ENCODE assay signal across 11 cellular contexts in genomic region chr5:139696167-139696893, GRCh38. TPM values are rescaled to one million over a fixed set of nuclear protein-coding genes. Genes with fewer than 3 reads are reported as not detected.
DNase-seq lines count a peak whose midpoint lies in the region; FAIRE-seq and TF ChIP-seq lines count a peak whose summit lies in the region.
"Had no signal": no experiment of that assay in that cellular context is flagged by ENCODE, and none has a peak within 500 bp of the region (broad histone marks: within the 10 kb centered on the region; RNA-seq: fewer than 3 reads in every experiment).

No MANE protein-coding gene starts in this region.

- H3K27ac ChIP-seq in astrocyte (ENCODE audit: low read depth, low read length) (peak overlapping the region; percentile 92), mesenchymal stem cell (ENCODE audit: low read length, poor library complexity, severe bottlenecking) (peak overlapping the region; percentile 96), tibial artery (peak overlapping the region; percentile 90 to 93)
- H3K27ac ChIP-seq: neutrophil had no signal

- peak overlapping the region; percentile 1 to 87 for H3K4ac ChIP-seq in mesenchymal stem cell (ENCODE audit: low read depth in 1 of 2, low read length in 2 of 2)

- H2BK15ac ChIP-seq in mesenchymal stem cell (ENCODE audit: low read depth, poor library complexity, severe bottlenecking) = peak overlapping the region; percentile 30

- no peaks in the 10 kb centered on the region for H3K79me2 ChIP-seq in astrocyte (ENCODE audit: insufficient read depth, low read length)

- H2AK5ac ChIP-seq in mesenchymal stem cell (ENCODE audit: low read length, severe bottlenecking) = peak overlapping the region; percentile 59

- peak overlapping the region; percentile 69 for H2BK120ac ChIP-seq in mesenchymal stem cell (ENCODE audit: low read depth, low read length)

- peak overlapping the region; percentile 86 for H4K91ac ChIP-seq in mesenchymal stem cell (ENCODE audit: low read length)

- FAIRE-seq in astrocyte (lab: Jason Lieb, UNC) = no peak

- peak overlapping the region; percentile 89 for H3K9ac ChIP-seq in astrocyte (ENCODE audit: low read length)
- H3K9ac ChIP-seq in mesenchymal stem cell (ENCODE audit: low read length) = peak overlapping the region; percentile 87

- peaks cover 63% of the 10 kb centered on the region for H3K4me1 ChIP-seq in astrocyte (ENCODE audit: insufficient read depth, low read length)
- peaks cover 71% of the 10 kb centered on the region for H3K4me1 ChIP-seq in mesenchymal stem cell (ENCODE audit: control insufficient read depth, insufficient read depth, low read depth, low read length)
- peaks cover 4 to 40% (median 36%) of the 10 kb centered on the region in 4 donors for H3K4me1 ChIP-seq in tibial artery

- no peaks in the 10 kb centered on the region for H3K9me3 ChIP-seq in astrocyte (ENCODE audit: insufficient read depth, low read depth, low read length)
- H3K9me3 ChIP-seq in mesenchymal stem cell (ENCODE audit: control insufficient read depth, low read length) = no peaks in the 10 kb centered on the region
- no peaks in the 10 kb centered on the region for H3K9me3 ChIP-seq in tibial artery
- H3K9me3 ChIP-seq: neutrophil had no signal

- peak overlapping the region; percentile 58 for H4K8ac ChIP-seq in mesenchymal stem cell (ENCODE audit: low read length)

- no peaks in the 10 kb centered on the region for H4K20me1 ChIP-seq in astrocyte (ENCODE audit: insufficient read depth, low read length)

- TF ChIP-seq CTCF in astrocyte (IDR thresholded peaks at IDR 0.05; ENCODE audit: insufficient read depth, low read depth, low read length) = no peak
- TF ChIP-seq CTCF in tibial artery (IDR thresholded peaks at IDR 0.05) = no peak

- peak overlapping the region; percentile 57 for H3K4me3 Mint-ChIP-seq in activated T-cell treated with anti-CD3 and anti-CD28 coated beads, Interleukin-2, amount 50 U/mL, for 24 hours
- H3K4me3 Mint-ChIP-seq in astrocyte (ENCODE audit: unreplicated experiment) = peak overlapping the region; percentile 45

- peak overlapping the region; percentile 66 for H3K27ac Mint-ChIP-seq in activated T-cell treated with anti-CD3 and anti-CD28 coated beads, Interleukin-2, amount 50 U/mL, for 24 hours
- H3K27ac Mint-ChIP-seq in astrocyte (ENCODE audit: unreplicated experiment) = peak overlapping the region; percentile 99

- H2BK12ac ChIP-seq in mesenchymal stem cell (ENCODE audit: low read length in 2 of 2) = peak overlapping the region; percentile 65 to 84

- H3K79me1 ChIP-seq in mesenchymal stem cell (replicated peaks; ENCODE audit: low read length, poor library complexity, severe bottlenecking) = peaks cover 3% of the 10 kb centered on the region

- no peaks in the 10 kb centered on the region for H3K9me3 Mint-ChIP-seq in activated T-cell treated with anti-CD3 and anti-CD28 coated beads, Interleukin-2, amount 50 U/mL, for 24 hours
- H3K9me3 Mint-ChIP-seq in astrocyte (ENCODE audit: unreplicated experiment) = no peaks in the 10 kb centered on the region

- H3K4me2 ChIP-seq in astrocyte (ENCODE audit: low read length) (peak overlapping the region; percentile 84), mesenchymal stem cell (ENCODE audit: low read length, poor library complexity, severe bottlenecking) (peak overlapping the region; percentile 4)

- no peak for DNase-seq in activated T-cell treated with anti-CD3 and anti-CD28 coated beads, Interleukin-2, amount 50 U/mL, for 24 hours
- DNase-seq in activated T-cell treated with anti-CD3 and anti-CD28 coated beads for 4 hours (no peak), astrocyte (ENCODE audit: low read depth) (no peak), mesenchymal stem cell (no peak), tibial artery (no peak), globus pallidus (ENCODE audit: low spot score) (no peak), NCI-H1930 (lab: John Stamatoyannopoulos, UW) (no peak)
- DNase-seq in activated effector memory CD4-positive, alpha-beta T cell treated with Interleukin-2 at 50 U/mL for 16 hours = no peak
- DNase-seq: activated gamma-delta T cell, NCI-H2029 had no signal

- no peaks in the 10 kb centered on the region for H3K36me3 Mint-ChIP-seq in activated T-cell treated with anti-CD3 and anti-CD28 coated beads, Interleukin-2, amount 50 U/mL, for 24 hours (ENCODE audit: low read depth)
- H3K36me3 Mint-ChIP-seq in astrocyte (ENCODE audit: low read depth, unreplicated experiment) = peaks cover 4% of the 10 kb centered on the region

- H3K18ac ChIP-seq in mesenchymal stem cell (ENCODE audit: low read depth in 1 of 2, low read length in 2 of 2) = peak overlapping the region; percentile 87 to 98

- 33% methylated on average over 20 of the region's 21 CpGs for WGBS in mesenchymal stem cell

- H3K23ac ChIP-seq in mesenchymal stem cell (ENCODE audit: low read length in 2 of 2) = peak overlapping the region in 1 of 2 experiments; percentile 14

- no peaks in the 10 kb centered on the region for H3K27me3 ChIP-seq in astrocyte (ENCODE audit: insufficient read depth, low read length)
- H3K27me3 ChIP-seq in mesenchymal stem cell (ENCODE audit: control insufficient read depth in 1 of 2, insufficient read depth in 1 of 2, low read length in 2 of 2) = no peaks in the 10 kb centered on the region
- H3K27me3 ChIP-seq in tibial artery = no peaks in the 10 kb centered on the region

- no peak overlapping the region for H3K4me3 ChIP-seq in astrocyte (ENCODE audit: insufficient read depth, low read depth, low read length)
- H3K4me3 ChIP-seq in mesenchymal stem cell (ENCODE audit: insufficient read depth in 1 of 2, low read depth in 1 of 2, low read length in 2 of 2) = peak overlapping the region in 1 of 2 experiments; percentile 57
- H3K4me3 ChIP-seq in tibial artery = peak overlapping the region; percentile 49 to 62

- H3K27me3 Mint-ChIP-seq in activated T-cell treated with anti-CD3 and anti-CD28 coated beads, Interleukin-2, amount 50 U/mL, for 24 hours = peaks cover 25% of the 10 kb centered on the region
- H3K27me3 Mint-ChIP-seq in astrocyte (ENCODE audit: low read depth, unreplicated experiment) = no peaks in the 10 kb centered on the region

- H3K36me3 ChIP-seq in astrocyte (ENCODE audit: insufficient read depth, low read length) = no peaks in the 10 kb centered on the region
- peaks cover 0 to 21% of the 10 kb centered on the region in 2 experiments for H3K36me3 ChIP-seq in mesenchymal stem cell (ENCODE audit: control insufficient read depth in 1 of 2, insufficient read depth in 2 of 2, low read depth in 1 of 2, low read length in 2 of 2)
- H3K36me3 ChIP-seq in tibial artery = no peaks in the 10 kb centered on the region
- H3K36me3 ChIP-seq: neutrophil had no signal

- intact Hi-C loops in tibial artery (cut with DNase I; ENCODE audit: low total_unique reads) = loop anchor here (5.0 to 10.0 kb wide), 2 partner anchors 39 to 68 kb away; no protein-coding TSS in a partner anchor

- no peak overlapping the region for H2AFZ ChIP-seq in astrocyte (ENCODE audit: low read depth, low read length)
- H2AFZ ChIP-seq in mesenchymal stem cell (ENCODE audit: low read depth, low read length) = no peak overlapping the region

- peaks cover 24% of the 10 kb centered on the region for H3K4me1 Mint-ChIP-seq in activated T-cell treated with anti-CD3 and anti-CD28 coated beads, Interleukin-2, amount 50 U/mL, for 24 hours (ENCODE audit: low read depth)
- peaks cover 66% of the 10 kb centered on the region for H3K4me1 Mint-ChIP-seq in astrocyte (ENCODE audit: low read depth, unreplicated experiment)

- H3K14ac ChIP-seq in mesenchymal stem cell (ENCODE audit: low read length in 2 of 2) = peak overlapping the region in 1 of 2 experiments; percentile 50

- peak overlapping the region; percentile 69 for H2BK5ac ChIP-seq in mesenchymal stem cell (ENCODE audit: low read depth, low read length, poor library complexity, severe bottlenecking)

RNA-seq across cellular contexts. Expression of gene CXXC5, which starts 48.2 kb away (rescaled TPM):
- total RNA-seq in astrocyte = 151 and 185 TPM in 2 replicates
- 75.1 TPM for polyA plus RNA-seq in mesenchymal stem cell (2013, experiment 1 of 2)
- 76.7 TPM for polyA plus RNA-seq in mesenchymal stem cell (2013, experiment 2 of 2)
